In genomic region chr2:19350678-19351401, GRCh38 we compare ENCODE assay signal across 11 cellular contexts. TPM values are rescaled to one million over a fixed set of nuclear protein-coding genes. Genes with fewer than 3 reads are reported as not detected.
DNase-seq lines count a peak whose midpoint lies in the region; ATAC-seq, FAIRE-seq and TF ChIP-seq lines count a peak whose summit lies in the region.
"Had no signal": no experiment of that assay in that cellular context is flagged by ENCODE, and none has a peak within 500 bp of the region (broad histone marks: within the 10 kb centered on the region; RNA-seq: fewer than 3 reads in every experiment).

No MANE protein-coding gene starts in this region.

- no peak for TF ChIP-seq POLR2A in right lobe of liver (IDR thresholded peaks at IDR 0.05)
- no peak for TF ChIP-seq POLR2A in HepG2 (IDR thresholded peaks at IDR 0.05; ENCODE audit: insufficient read depth in 1 of 2, low read depth in 2 of 2, low read length in 2 of 2)

- H3K27me3 Mint-ChIP-seq in natural killer cell (ENCODE audit: low read depth in 2 of 2), result peaks cover 44 to 51% of the 10 kb centered on the region in 2 donors

- POLR2A ChIA-PET in HepG2 (lab: Yijun Ruan, JAX), result no interaction called here

- no peaks in the 10 kb centered on the region for H3K36me3 ChIP-seq in right lobe of liver
- H3K36me3 ChIP-seq in HepG2 (replicated peaks in 1 of 2; ENCODE audit: control insufficient read depth in 1 of 2, insufficient read depth in 2 of 2, low read length in 2 of 2), result no peaks in the 10 kb centered on the region
- no peaks in the 10 kb centered on the region for H3K36me3 ChIP-seq in bronchial epithelial cell (ENCODE audit: control insufficient read depth, insufficient read depth, low read length)

- H3K4me1 ChIP-seq in right lobe of liver, result peaks cover 0 to 20% (median 7%) of the 10 kb centered on the region in 4 donors
- peaks cover 27% of the 10 kb centered on the region for H3K4me1 ChIP-seq in HepG2 (ENCODE audit: insufficient read depth, low read length)
- H3K4me1 ChIP-seq: Caco-2 had no signal

- TF ChIP-seq EP300 in HepG2 (IDR thresholded peaks at IDR 0.05; ENCODE audit: low read depth in 2 of 2, low read length in 2 of 2), result no peak
- TF ChIP-seq EP300 in HepG2 (CRISPR knock-in tag; IDR thresholded peaks at IDR 0.05; ENCODE audit: borderline replicate concordance), result no peak

- TF ChIP-seq CTCF in right lobe of liver (IDR thresholded peaks at IDR 0.05), result no peak
- TF ChIP-seq CTCF in HepG2 (CRISPR knock-in tag; IDR thresholded peaks at IDR 0.05), result no peak
- TF ChIP-seq CTCF in bronchial epithelial cell (IDR thresholded peaks at IDR 0.05; ENCODE audit: insufficient read depth, low read length, severe bottlenecking), result no peak
- no peak for TF ChIP-seq CTCF in natural killer cell (IDR thresholded peaks at IDR 0.05)

- DNase-seq in right lobe of liver, result no peak
- DNase-seq in HepG2 (ENCODE audit: low spot score), result no peak
- no peak for DNase-seq in bronchial epithelial cell (ENCODE audit: low read depth)
- DNase-seq in natural killer cell, result no peak
- DNase-seq in SHP77 treated with DMSO at 0.1 percent for 48 hours (lab: John Stamatoyannopoulos, UW), result no peak
- DNase-seq in C1 segment of cervical spinal cord (lab: John Stamatoyannopoulos, UW), result no peak
- no peak for DNase-seq in UCSD-AML1 (lab: John Stamatoyannopoulos, UW; ENCODE audit: unreplicated experiment)

- H3K4me1 Mint-ChIP-seq in natural killer cell, result peaks cover 17 to 33% of the 10 kb centered on the region in 2 donors

- H3K9me3 Mint-ChIP-seq in natural killer cell, result no peaks in the 10 kb centered on the region

- in situ Hi-C loops in HepG2 (cut with HindIII; ENCODE audit: extremely low pct_ligation_motif_present, low pct_unique_long_range_greater_than_20kb), result no loop called here

- no peaks in the 10 kb centered on the region for H4K20me1 ChIP-seq in HepG2 (ENCODE audit: insufficient read depth, low read length)

- no peak overlapping the region for H3K27ac ChIP-seq in right lobe of liver
- no peak overlapping the region for H3K27ac ChIP-seq in HepG2 (ENCODE audit: extremely low read length, insufficient read depth, low read length)
- H3K27ac ChIP-seq: SK-N-MC had no signal

- H3K9ac ChIP-seq in HepG2 (ENCODE audit: insufficient read depth, low read depth, low read length), result no peak overlapping the region

- H3K4me3 ChIP-seq in right lobe of liver (peak overlapping the region in 2 of 3 donors; percentile 20 to 26), HepG2 (replicated peaks in 1 of 3; ENCODE audit: insufficient read depth in 1 of 3, low read depth in 2 of 3, low read length in 3 of 3) (no peak overlapping the region), bronchial epithelial cell (ENCODE audit: low read depth, low read length) (peak overlapping the region; percentile 15)
- H3K4me3 ChIP-seq: mucosa of descending colon, SK-N-MC had no signal

- FAIRE-seq in HepG2 (lab: Jason Lieb, UNC) (no peak), bronchial epithelial cell (lab: Jason Lieb, UNC) (no peak)

- H3K27me3 ChIP-seq in right lobe of liver (peaks cover 7 to 41% of the 10 kb centered on the region in 2 donors), HepG2 (ENCODE audit: control insufficient read depth in 1 of 2, insufficient read depth in 2 of 2, low read length in 2 of 2) (no peaks in the 10 kb centered on the region; a peak in 1 of 5 replicates), bronchial epithelial cell (ENCODE audit: control insufficient read depth, insufficient read depth, low read length) (peaks cover 5% of the 10 kb centered on the region)

- no peaks in the 10 kb centered on the region for H3K36me3 Mint-ChIP-seq in natural killer cell

- H2AFZ ChIP-seq in HepG2 (ENCODE audit: low read length), result no peak overlapping the region

- H3K9me3 ChIP-seq in right lobe of liver (no peaks in the 10 kb centered on the region), HepG2 (ENCODE audit: low read length) (no peaks in the 10 kb centered on the region)
- H3K9me3 ChIP-seq: Caco-2, mucosa of descending colon had no signal

- no peak overlapping the region for H3K4me2 ChIP-seq in HepG2 (ENCODE audit: low read depth, low read length)

- intact Hi-C loops in right lobe of liver (cut with DNase I), result loop anchor here in 1 of 2 donors (10.0 kb wide), 1 partner anchor 514 kb away; no protein-coding TSS in a partner anchor
- intact Hi-C loops in HepG2 (cut with micrococcal nuclease; ENCODE audit: unreplicated experiment), result no loop called here
- intact Hi-C loops in natural killer cell (cut with micrococcal nuclease), result no loop called here

- BruUV-seq in HepG2 (replicated peaks; lab: Mats Ljungman, UMichigan), result no TSS peak

- 13% methylated on average over 11 of the region's 30 CpGs for WGBS in right lobe of liver (ENCODE audit: insufficient coverage, low coverage, low lambda C conversion rate, missing lambda C conversion rate)
- 83% methylated on average over 30 of the region's 30 CpGs for WGBS in HepG2 (ENCODE audit: low lambda C conversion rate)

- H3K79me2 ChIP-seq in HepG2 (ENCODE audit: insufficient read depth, low read length), result peaks cover 12% of the 10 kb centered on the region

- CTCF ChIA-PET in HepG2 (lab: Yijun Ruan, JAX; ENCODE audit: low intra/inter-chr PET ratio, low total read pairs), result interaction anchor here (1.0 to 2.1 kb wide), 4 partner anchors 12 to 513 kb away, joined by 3 to 6 read pairs (median 4); no protein-coding TSS in a partner anchor

- no peak for TF ChIP-seq RAD21 in HepG2 (CRISPR knock-in tag; IDR thresholded peaks at IDR 0.05)

- ATAC-seq in right lobe of liver (no peak), HepG2 (no peak), natural killer cell (no peak), GM19324 (IDR thresholded peaks at IDR 0.05; ENCODE audit: low FRiP score, unreplicated experiment) (no peak)

- H3K27ac Mint-ChIP-seq in natural killer cell, result no peak overlapping the region

- peak overlapping the region; percentile 58 for H3K4me3 Mint-ChIP-seq in natural killer cell

TF ChIP-seq in HepG2, 621 proteins besides CTCF, POLR2A, EP300 and RAD21 (continues in another document):
- TF ChIP-seq ZSCAN9 (CRISPR knock-in tag; IDR thresholded peaks at IDR 0.05; ENCODE audit: borderline replicate concordance) (no peak), ZNF124 (CRISPR knock-in tag; IDR thresholded peaks at IDR 0.05) (no peak), SRF (IDR thresholded peaks at IDR 0.05; ENCODE audit: low read depth, low read length) (no peak), MTERF4 (CRISPR knock-in tag; IDR thresholded peaks at IDR 0.05) (no peak), TRIM24 (CRISPR knock-in tag; IDR thresholded peaks at IDR 0.05) (no peak), ZNF766 (CRISPR knock-in tag; IDR thresholded peaks at IDR 0.05; ENCODE audit: borderline replicate concordance) (no peak), ZNF782 (CRISPR knock-in tag; IDR thresholded peaks at IDR 0.05; ENCODE audit: borderline replicate concordance) (no peak), GLI4 (CRISPR knock-in tag; IDR thresholded peaks at IDR 0.05; ENCODE audit: borderline replicate concordance) (no peak), TRIM22 (IDR thresholded peaks at IDR 0.05) (no peak), EEA1 (CRISPR knock-in tag; IDR thresholded peaks at IDR 0.05; ENCODE audit: borderline replicate concordance) (no peak), ZNF749 (CRISPR knock-in tag; IDR thresholded peaks at IDR 0.05; ENCODE audit: borderline replicate concordance) (no peak)

RNA-seq across cellular contexts. Expression of gene OSR1, which starts 7.6 kb away (rescaled TPM):
- total RNA-seq in right lobe of liver (under 1 TPM in 5 of 6 experiments, not detected in 1; 0.10 to 0.51 (median 0.12) TPM), HepG2 (2016; rRNA removed; fragmentation: Illumina TruSeq; extraction: Trizol) (0.81 and 1.1 TPM in 2 replicates), bronchial epithelial cell (1.3 and 1.7 TPM in 2 replicates), natural killer cell (not detected)
- 0.44 and 0.81 TPM in 2 replicates for total RNA-seq in HepG2 (2016; cell fraction: cytosol; rRNA removed; fragmentation: Illumina TruSeq; extraction: Trizol; ENCODE audit: low read depth)
- 0.49 and 1.2 TPM in 2 replicates for total RNA-seq in HepG2 (2016; cell fraction: insoluble cytoplasmic fraction; rRNA removed; fragmentation: Illumina TruSeq; extraction: Trizol)
- 1.00 and 1.0 TPM in 2 replicates for total RNA-seq in HepG2 (2016; cell fraction: membrane; rRNA removed; fragmentation: Illumina TruSeq; extraction: Trizol)
- total RNA-seq in HepG2 (2016; cell fraction: nucleus; rRNA removed; fragmentation: Illumina TruSeq; extraction: Trizol), result 0.90 and 1.1 TPM in 2 replicates
- polyA plus RNA-seq in HepG2 (2011; rRNA removed), result 0.63 and 0.72 TPM in 2 replicates
- polyA plus RNA-seq in HepG2 (2011; cell fraction: cytosol; rRNA removed), result 0.33 and 0.91 TPM in 2 replicates
- polyA plus RNA-seq in HepG2 (2011; cell fraction: nucleus; rRNA removed), result 1.4 and 2.1 TPM in 2 replicates
- polyA plus RNA-seq in HepG2 (2012), result 0.05 and 0.35 TPM in 2 replicates
- 0.26 and 0.32 TPM in 2 replicates for polyA plus RNA-seq in HepG2 (2016; cell fraction: cytosol; fragmentation: Illumina TruSeq; extraction: Trizol; ENCODE audit: low read depth)
- polyA plus RNA-seq in HepG2 (2016; cell fraction: insoluble cytoplasmic fraction; fragmentation: Illumina TruSeq; extraction: Trizol; ENCODE audit: low read depth), result 1.1 and 1.3 TPM in 2 replicates
- polyA plus RNA-seq in HepG2 (2016; cell fraction: membrane; fragmentation: Illumina TruSeq; extraction: Trizol; ENCODE audit: low read depth), result 0.49 TPM in 2 replicates
- polyA plus RNA-seq in HepG2 (2016; cell fraction: nucleus; fragmentation: Illumina TruSeq; extraction: Trizol; ENCODE audit: insufficient read depth, low read depth), result 1.7 and 2.3 TPM in 2 replicates
- polyA minus RNA-seq in HepG2 (2011; rRNA and poly(A)+ RNA removed; ENCODE audit: low replicate concordance), result 0.20 TPM in 1 of 2 replicates, not detected in the other
- polyA minus RNA-seq in HepG2 (2011; cell fraction: cytosol; rRNA and poly(A)+ RNA removed), result 0.26 TPM in 1 of 2 replicates, not detected in the other
- polyA minus RNA-seq in HepG2 (2011; cell fraction: nucleus; rRNA and poly(A)+ RNA removed), result 0.39 and 0.75 TPM in 2 replicates

Comparison
In these comparisons a context has a peak if more than half of its experiments do, and no peak if none do; other contexts are left out.
1. H3K4me3 ChIP-seq: peak in right lobe of liver (2 of 3) and bronchial epithelial cell (single experiment); none in HepG2 (0 of 3).